Comparison of ENCODE assay signal across 9 cellular contexts in the genomic region with DNA sequence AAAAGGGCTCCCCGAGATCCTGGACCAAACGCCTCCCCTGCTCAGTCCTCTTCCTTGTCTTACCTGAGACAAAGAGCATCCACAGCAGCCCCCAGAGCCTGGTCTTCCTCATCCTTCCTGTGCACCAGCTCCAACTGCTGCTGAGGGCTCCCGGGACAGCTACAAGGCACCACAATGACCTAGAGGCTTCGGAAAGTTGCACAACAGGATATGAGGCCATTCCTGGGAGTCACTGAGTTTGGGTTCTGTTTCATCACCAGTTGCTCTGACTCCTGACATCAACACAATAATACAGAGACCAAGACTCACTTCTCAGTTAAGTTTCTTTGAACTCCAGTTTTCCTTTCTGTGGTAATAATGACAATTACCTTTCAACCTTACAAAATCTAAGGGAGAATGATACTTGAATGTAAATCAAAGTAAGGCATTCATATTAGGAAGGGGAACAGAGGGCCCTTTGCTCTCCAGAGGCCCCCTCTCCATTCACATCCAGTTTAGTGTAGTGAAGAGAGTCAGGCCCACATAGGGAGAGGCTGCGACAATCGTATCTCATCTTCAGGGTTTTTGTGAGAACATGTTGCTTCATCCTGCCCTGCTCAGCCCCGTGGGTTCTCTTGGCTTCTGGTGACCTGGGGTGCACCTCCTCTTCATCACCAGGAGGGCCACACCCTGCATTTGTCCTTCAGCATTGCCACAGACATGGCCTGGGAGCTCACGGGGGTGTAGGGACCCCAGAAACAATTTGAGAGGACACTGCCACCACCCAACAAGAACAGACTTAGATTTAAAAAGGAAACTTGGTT. TPM values are rescaled to one million over a fixed set of nuclear protein-coding genes. Genes with fewer than 3 reads are reported as not detected.
DNase-seq lines count a peak whose midpoint lies in the region; ATAC-seq and TF ChIP-seq lines count a peak whose summit lies in the region.
"Had no signal": no experiment of that assay in that cellular context is flagged by ENCODE, and none has a peak within 500 bp of the region (broad histone marks: within the 10 kb centered on the region; RNA-seq: fewer than 3 reads in every experiment).

A gene (minus strand): TSS at position 139 of the 803 bp plus-strand sequence. CDS start 27 bp downstream, at position 112.

- H3K4me1 ChIP-seq in right lobe of liver = no peaks in the 10 kb centered on the region

- H3K9me3 ChIP-seq in right lobe of liver = no peaks in the 10 kb centered on the region

- DNase-seq in A172 (ENCODE audit: low spot score) (peak; percentile 25), HPDE6-E6E7 (ENCODE audit: extremely low spot score) (peak; percentile 43), astrocyte of the spinal cord (ENCODE audit: low read depth, low spot score) (peak; percentile 5), right lobe of liver (peak in 1 of 3 donors; percentile 43), GM10266 (ENCODE audit: extremely low spot score) (no peak), NCI-H2171 (lab: John Stamatoyannopoulos, UW) (no peak)
- DNase-seq: NCI-H1930 had no signal

- H3K36me3 ChIP-seq in right lobe of liver = no peaks in the 10 kb centered on the region

- in situ Hi-C loops in astrocyte of the spinal cord (cut with HindIII; ENCODE audit: low sequenced_read_pairs) = no loop called here

- peak; percentile 64 to 83 (median 74) for ATAC-seq in right lobe of liver
- no peak for ATAC-seq in HG02759 (IDR thresholded peaks at IDR 0.05; ENCODE audit: unreplicated experiment)
- ATAC-seq in GM21515 (IDR thresholded peaks at IDR 0.05; ENCODE audit: unreplicated experiment) = no peak

- TF ChIP-seq POLR2A in right lobe of liver (IDR thresholded peaks at IDR 0.05) = peak; percentile 31

- no peaks in the 10 kb centered on the region for H3K27me3 ChIP-seq in right lobe of liver

- intact Hi-C loops in right lobe of liver (cut with DNase I) = no loop called here

- peak within 1 kb of the TSS in 2 of 3 donors; percentile 6 to 18 for H3K27ac ChIP-seq in right lobe of liver

- WGBS in right lobe of liver (ENCODE audit: insufficient coverage, low coverage, low lambda C conversion rate, missing lambda C conversion rate) = 40% methylated on average over 7 of the region's 8 CpGs

- TF ChIP-seq CTCF in astrocyte of the spinal cord (IDR thresholded peaks at IDR 0.05; ENCODE audit: low read depth, low read length) (no peak), right lobe of liver (IDR thresholded peaks at IDR 0.05) (no peak), GM10266 (IDR thresholded peaks at IDR 0.05; ENCODE audit: control insufficient read depth, insufficient read depth, low read depth, missing control alignments) (no peak)

- H3K4me3 ChIP-seq in astrocyte of the spinal cord (ENCODE audit: low read depth, low read length) (no peak within 1 kb of the TSS), right lobe of liver (no peak within 1 kb of the TSS)

RNA-seq across cellular contexts. Expression of the gene that starts here (rescaled TPM):
- not detected in 2 replicates for total RNA-seq in A172 (2014; rRNA removed; shearing (Covaris generic))
- total RNA-seq in right lobe of liver = 1 to 10 TPM in 1 of 6 experiments, under 1 TPM in 4, not detected in 1; 0.51 to 3.3 (median 0.88) TPM

Comparison
In these comparisons a context has a peak if more than half of its experiments do, and no peak if none do; other contexts are left out.
1. Peak in DNase-seq in A172; RNA of the gene not detected or under 1 TPM.
2. DNase-seq: peak in HPDE6-E6E7 (single experiment) and astrocyte of the spinal cord (single experiment); none in GM10266 (single experiment) and NCI-H2171 (single experiment).
3. ATAC-seq: peak in right lobe of liver (4 of 4); none in HG02759 (single experiment) and GM21515 (single experiment).